ENCODE assay signal across 8 cellular contexts in genomic region chr7:151018421-151019129, GRCh38. TPM values are rescaled to one million over a fixed set of nuclear protein-coding genes. Genes with fewer than 3 reads are reported as not detected.
DNase-seq lines count a peak whose midpoint lies in the region; ATAC-seq and TF ChIP-seq lines count a peak whose summit lies in the region.

No MANE protein-coding gene starts in this region.

- CTCF ChIA-PET in HCT116 (lab: Charles Lee): interaction anchor here (0.6 to 5.2 kb wide), 13 partner anchors 9 to 120 kb away, joined by 3 to 59 read pairs (median 4); partner anchors contain the start of genes ABCB8, FASTK and NOS3

- H3K4me2 ChIP-seq in HCT116 (ENCODE audit: low read length) (peak overlapping the region; percentile 60), SU-DHL-6 (ENCODE audit: low read depth, low read length, poor library complexity, severe bottlenecking) (peak overlapping the region; percentile 40)

- no peaks in the 10 kb centered on the region for H3K9me3 ChIP-seq in HCT116 (ENCODE audit: control insufficient read depth in 1 of 2, insufficient read depth in 1 of 2, low read depth in 1 of 2, low read length in 2 of 2)
- H3K9me3 ChIP-seq in SU-DHL-6 (ENCODE audit: insufficient read depth, low read length): no peaks in the 10 kb centered on the region

- H3K79me2 ChIP-seq in HCT116 (ENCODE audit: insufficient read depth, low read length) (no peaks in the 10 kb centered on the region), SU-DHL-6 (ENCODE audit: insufficient read depth, low read length) (no peaks in the 10 kb centered on the region)

- H3K4me3 Mint-ChIP-seq in natural killer cell treated with Interleukin-12 subunit alpha and Interleukin-12 subunit beta and Interleukin-15 and Interleukin-18, amount 100 ng/mL, for 72 hours: peak overlapping the region; percentile 81

- no peaks in the 10 kb centered on the region for H3K9me3 Mint-ChIP-seq in natural killer cell treated with Interleukin-12 subunit alpha and Interleukin-12 subunit beta and Interleukin-15 and Interleukin-18, amount 100 ng/mL, for 72 hours

- TF ChIP-seq CTCF in HCT116 (IDR thresholded peaks at IDR 0.05 in 2 of 3, conservative IDR thresholded peaks at IDR 0.05 in 1 of 3; ENCODE audit: borderline replicate concordance in 1 of 3, insufficient read depth in 1 of 3, low read depth in 2 of 3, low read length in 2 of 3) (no peak), SU-DHL-6 (IDR thresholded peaks at IDR 0.05; ENCODE audit: insufficient read depth, low read length, poor library complexity, severe bottlenecking) (no peak), dorsolateral prefrontal cortex (IDR thresholded peaks at IDR 0.05 in 54 of 56, conservative IDR thresholded peaks at IDR 0.05 in 2 of 56; ENCODE audit: low read depth in 1 of 56, partially characterized antibody in 56 of 56) (peak in 15 of 56 donors; percentile 2 to 53 (median 24))

- H3K27me3 ChIP-seq in HCT116 (ENCODE audit: insufficient read depth, low read length) (no peaks in the 10 kb centered on the region), SU-DHL-6 (ENCODE audit: low read length) (no peaks in the 10 kb centered on the region), dorsolateral prefrontal cortex (peaks cover 0 to 20% (median 0%) of the 10 kb centered on the region in 45 donors)

- no peaks in the 10 kb centered on the region for H3K36me3 Mint-ChIP-seq in natural killer cell treated with Interleukin-12 subunit alpha and Interleukin-12 subunit beta and Interleukin-15 and Interleukin-18, amount 100 ng/mL, for 72 hours

- H3K9ac ChIP-seq in HCT116 (ENCODE audit: low read length): peak overlapping the region; percentile 38; the same call in 1 of the 2 replicates
- no peak overlapping the region for H3K9ac ChIP-seq in SU-DHL-6 (ENCODE audit: low read length)

- no TSS peak for BruUV-seq in HCT116 (replicated peaks; lab: Mats Ljungman, UMichigan)

- RAD21 ChIA-PET in HCT116 (lab: Charles Lee; ENCODE audit: low non-redundant PET in 1 of 2, low total read pairs in 2 of 2, uncharacterized antibody in 2 of 2, unreplicated experiment in 2 of 2): interaction anchor here (0.5 to 1.0 kb wide), 4 partner anchors 9 to 228 kb away, joined by 3 read pairs; no protein-coding TSS in a partner anchor

- no peaks in the 10 kb centered on the region for H3K9me2 ChIP-seq in HCT116 (ENCODE audit: insufficient read depth)
- no peaks in the 10 kb centered on the region for H3K9me2 ChIP-seq in SU-DHL-6 (replicated peaks; ENCODE audit: insufficient read depth, low read length)

- H3K4me1 ChIP-seq in HCT116 (ENCODE audit: control insufficient read depth in 1 of 2, insufficient read depth in 2 of 2, low read length in 2 of 2): peaks cover 0 to 21% of the 10 kb centered on the region in 2 experiments; a peak in 2 of 4 replicates

- H2AFZ ChIP-seq in HCT116 (ENCODE audit: low read depth, low read length, poor library complexity, severe bottlenecking) (no peak overlapping the region), SU-DHL-6 (ENCODE audit: low read depth, low read length, severe bottlenecking) (no peak overlapping the region)

- H3F3A ChIP-seq in SU-DHL-6 (ENCODE audit: insufficient read depth): no peaks in the 10 kb centered on the region

- TF ChIP-seq POLR2A in HCT116 (IDR thresholded peaks at IDR 0.05; ENCODE audit: borderline replicate concordance, extremely low read depth, insufficient read depth, insufficient read length): no peak

- H4K20me1 ChIP-seq in HCT116 (ENCODE audit: insufficient read depth): no peaks in the 10 kb centered on the region
- H4K20me1 ChIP-seq in SU-DHL-6 (ENCODE audit: low read depth, low read length): no peaks in the 10 kb centered on the region

- H3K27ac Mint-ChIP-seq in natural killer cell treated with Interleukin-12 subunit alpha and Interleukin-12 subunit beta and Interleukin-15 and Interleukin-18, amount 100 ng/mL, for 72 hours: peak overlapping the region in 1 of 2 donors; percentile 76

- H3K27me3 Mint-ChIP-seq in natural killer cell treated with Interleukin-12 subunit alpha and Interleukin-12 subunit beta and Interleukin-15 and Interleukin-18, amount 100 ng/mL, for 72 hours: peaks cover 26 to 36% of the 10 kb centered on the region in 2 donors

- intact Hi-C loops in HCT116 (cut with micrococcal nuclease) (loop anchor here (1.0 to 10.0 kb wide), 3 partner anchors 55 to 244 kb away; no protein-coding TSS in a partner anchor), dorsolateral prefrontal cortex (cut with DNase I) (no loop called here)

- no peak for TF ChIP-seq RAD21 in HCT116 (IDR thresholded peaks at IDR 0.05; ENCODE audit: low read depth)

- no peak for DNase-seq in HCT116 (ENCODE audit: low read depth, low spot score)
- peak in 4 of 10 donors; percentile 31 to 53 (median 38) for DNase-seq in dorsolateral prefrontal cortex
- no peak for DNase-seq in natural killer cell treated with Interleukin-12 subunit alpha and Interleukin-12 subunit beta and Interleukin-15 and Interleukin-18, amount 100 ng/mL, for 72 hours (ENCODE audit: low spot score)
- DNase-seq in NCI-H187 treated with DMSO at 0.1 percent for 48 hours (lab: John Stamatoyannopoulos, UW): no peak
- no peak for DNase-seq in ureter (ENCODE audit: low spot score)

- no peak for ATAC-seq in HCT116
- peak; percentile 45 to 64 for ATAC-seq in natural killer cell treated with Interleukin-12 subunit alpha and Interleukin-12 subunit beta and Interleukin-15 and Interleukin-18, amount 100 ng/mL, for 72 hours
- no peak for ATAC-seq in HG03469 (IDR thresholded peaks at IDR 0.05; ENCODE audit: unreplicated experiment)
- no peak for ATAC-seq in HG03457 (IDR thresholded peaks at IDR 0.05; ENCODE audit: unreplicated experiment)

- no peak overlapping the region for H3K4me3 ChIP-seq in HCT116 (replicated peaks in 1 of 2; ENCODE audit: low read depth in 1 of 2, low read length in 2 of 2)
- H3K4me3 ChIP-seq in SU-DHL-6 (ENCODE audit: insufficient read depth, low read length, poor library complexity, severe bottlenecking): no peak overlapping the region
- peak overlapping the region; percentile 8 to 64 (median 41) for H3K4me3 ChIP-seq in dorsolateral prefrontal cortex

- H3K4me1 Mint-ChIP-seq in natural killer cell treated with Interleukin-12 subunit alpha and Interleukin-12 subunit beta and Interleukin-15 and Interleukin-18, amount 100 ng/mL, for 72 hours (ENCODE audit: low read depth in 2 of 2): peaks cover 28 to 31% of the 10 kb centered on the region in 2 donors

- H3K36me3 ChIP-seq in HCT116 (ENCODE audit: control insufficient read depth in 1 of 2, insufficient read depth in 2 of 2, low read length in 2 of 2) (no peaks in the 10 kb centered on the region), SU-DHL-6 (ENCODE audit: low read length) (no peaks in the 10 kb centered on the region)

- POLR2A ChIA-PET in HCT116 (lab: Charles Lee): interaction anchor here (0.6 to 2.0 kb wide), 3 partner anchors 9 to 42 kb away, joined by 4 to 10 read pairs (median 5); partner anchors contain the start of gene ABCB8

- peak overlapping the region; percentile 8; the same call in 1 of the 2 replicates for H3K27ac ChIP-seq in HCT116 (ENCODE audit: low read depth, low read length)
- H3K27ac ChIP-seq in SU-DHL-6 (ENCODE audit: low read depth, low read length): no peak overlapping the region
- peak overlapping the region in 15 of 59 donors; percentile 2 to 59 (median 28) for H3K27ac ChIP-seq in dorsolateral prefrontal cortex

TF ChIP-seq in HCT116, 20 proteins besides CTCF, POLR2A, EP300 and RAD21 (continues in another document):
- TF ChIP-seq SP1 (IDR thresholded peaks at IDR 0.05; ENCODE audit: low read depth) (no peak), ELF1 (IDR thresholded peaks at IDR 0.05; ENCODE audit: borderline replicate concordance, low read depth) (no peak), ZNF274 (IDR thresholded peaks at IDR 0.05; ENCODE audit: low read depth, low read length) (no peak), CBX3 (IDR thresholded peaks at IDR 0.05; ENCODE audit: low read depth) (no peak), EZH2phosphoT487 (IDR thresholded peaks at IDR 0.05; ENCODE audit: borderline replicate concordance) (no peak), TCF7L2 (IDR thresholded peaks at IDR 0.05; ENCODE audit: borderline replicate concordance, extremely low read depth, insufficient read depth, insufficient read length) (no peak), POLR2AphosphoS5 (IDR thresholded peaks at IDR 0.05; ENCODE audit: low read depth, low read length) (no peak), FOSL1 (IDR thresholded peaks at IDR 0.05; ENCODE audit: low read depth) (no peak), SRF (IDR thresholded peaks at IDR 0.05; ENCODE audit: low read depth) (no peak)
- TF ChIP-seq, protein P1, sequence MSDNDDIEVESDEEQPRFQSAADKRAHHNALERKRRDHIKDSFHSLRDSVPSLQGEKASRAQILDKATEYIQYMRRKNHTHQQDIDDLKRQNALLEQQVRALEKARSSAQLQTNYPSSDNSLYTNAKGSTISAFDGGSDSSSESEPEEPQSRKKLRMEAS (IDR thresholded peaks at IDR 0.05): no peak

RNA-seq across cellular contexts. Expression of gene ATG9B, which starts 5.7 kb away (rescaled TPM):
- total RNA-seq in HCT116 (2021; ENCODE audit: unreplicated experiment) (2.1 TPM), dorsolateral prefrontal cortex (10 to 100 TPM in 4 of 120 experiments, 1 to 10 TPM in 115, under 1 TPM in 1; 0.95 to 17.2 (median 4.5) TPM), ureter (0.55 TPM)
- 5.8 and 6.9 TPM in 2 replicates for polyA plus RNA-seq in HCT116 (2012)
- 1 to 10 TPM; 2.5 to 2.7 TPM for total RNA-seq in natural killer cell treated with Interleukin-12 subunit alpha and Interleukin-12 subunit beta and Interleukin-15 and Interleukin-18, amount 100 ng/mL, for 72 hours

RNA-seq across cellular contexts. Expression of gene ABCB8, which starts 9.7 kb away (rescaled TPM):
- total RNA-seq in HCT116 (2021; ENCODE audit: unreplicated experiment) (55.2 TPM), dorsolateral prefrontal cortex (100 to 1,000 TPM in 3 of 120 experiments, 10 to 100 TPM in 117; 52.6 to 110 (median 74.3) TPM), ureter (32.4 TPM)
- polyA plus RNA-seq in HCT116 (2012): 32.5 and 34.9 TPM in 2 replicates
- 10 to 100 TPM; 43.1 to 82.8 TPM for total RNA-seq in natural killer cell treated with Interleukin-12 subunit alpha and Interleukin-12 subunit beta and Interleukin-15 and Interleukin-18, amount 100 ng/mL, for 72 hours

RNA-seq across cellular contexts. Expression of gene NOS3, which starts 27.8 kb away (rescaled TPM):
- total RNA-seq in HCT116 (2021; ENCODE audit: unreplicated experiment) (35.8 TPM), dorsolateral prefrontal cortex (10 to 100 TPM in 67 of 120 experiments, 1 to 10 TPM in 53; 3.3 to 39.1 (median 10.8) TPM), ureter (50.7 TPM)
- polyA plus RNA-seq in HCT116 (2012): 42.7 and 44.0 TPM in 2 replicates
- total RNA-seq in natural killer cell treated with Interleukin-12 subunit alpha and Interleukin-12 subunit beta and Interleukin-15 and Interleukin-18, amount 100 ng/mL, for 72 hours: 1 to 10 TPM; 1.2 to 8.0 TPM

RNA-seq across cellular contexts. Expression of gene ASIC3, which starts 29.8 kb away (rescaled TPM):
- 4.4 TPM for total RNA-seq in HCT116 (2021; ENCODE audit: unreplicated experiment)
- polyA plus RNA-seq in HCT116 (2012): 5.4 and 6.2 TPM in 2 replicates
- total RNA-seq in dorsolateral prefrontal cortex: 10 to 100 TPM in 119 of 120 experiments, 1 to 10 TPM in 1; 8.5 to 47.8 (median 23.1) TPM
- total RNA-seq in natural killer cell treated with Interleukin-12 subunit alpha and Interleukin-12 subunit beta and Interleukin-15 and Interleukin-18, amount 100 ng/mL, for 72 hours: 1 to 10 TPM; 2.8 to 4.7 TPM
- 0.34 TPM for total RNA-seq in ureter

RNA-seq across cellular contexts. Expression of gene CDK5, which starts 39.1 kb away (rescaled TPM):
- total RNA-seq in HCT116 (2021; ENCODE audit: unreplicated experiment) (19.8 TPM), dorsolateral prefrontal cortex (10 to 100 TPM; 24.9 to 86.2 (median 58.7) TPM), ureter (5.5 TPM)
- polyA plus RNA-seq in HCT116 (2012): 20.4 and 20.9 TPM in 2 replicates
- 10 to 100 TPM; 12.5 to 16.2 TPM for total RNA-seq in natural killer cell treated with Interleukin-12 subunit alpha and Interleukin-12 subunit beta and Interleukin-15 and Interleukin-18, amount 100 ng/mL, for 72 hours

Comparison
In these comparisons a context has a peak if more than half of its experiments do, and no peak if none do; other contexts are left out.
1. ATAC-seq: peak in natural killer cell treated with Interleukin-12 subunit alpha and Interleukin-12 subunit beta and Interleukin-15 and Interleukin-18, amount 100 ng/mL, for 72 hours (2 of 2); none in HCT116 (single experiment), HG03469 (single experiment) and HG03457 (single experiment).
2. H3K4me3 ChIP-seq: peak in dorsolateral prefrontal cortex (59 of 59); none in HCT116 (0 of 2) and SU-DHL-6 (single experiment).